ENCODE assay signal across 1 cellular context in genomic region chr10:133292919-133293809, GRCh38.
A peak's percentile ranks its signal among the peaks of the same experiment; 100 is the strongest.
TF ChIP-seq lines count a peak whose summit lies in the region.

No MANE protein-coding gene starts in this region.

TF ChIP-seq in HCT116, 20 proteins besides CTCF, POLR2A, EP300 and RAD21:
- TF ChIP-seq FOSL1 (IDR thresholded peaks at IDR 0.05; ENCODE audit: low read depth) (peak; percentile 30; the same call in 1 of the 2 replicates), ELF1 (IDR thresholded peaks at IDR 0.05; ENCODE audit: borderline replicate concordance, low read depth) (no peak)
TF ChIP-seq in HCT116: peak in this region for 1.
